ENCODE assay signal across 1 cellular context in genomic region chr1:247331526-247332214, GRCh38.
TF ChIP-seq lines count a peak whose summit lies in the region.

Gene ZNF496 (minus strand): TSS chr1:247331867. CDS start chr1:247329578, 2,289 bp downstream.

TF ChIP-seq in K562, 482 proteins besides CTCF, POLR2A, EP300 and RAD21 (continued from another document and continues in another):
- TF ChIP-seq ZBTB11 (CRISPR knock-in tag; IDR thresholded peaks at IDR 0.05): peak in 2 of 3 experiments; percentile 75 to 97; a peak in 4 of 6 replicates
- TF ChIP-seq ZKSCAN1 (IDR thresholded peaks at IDR 0.05; ENCODE audit: low read depth, low read length): peak; percentile 11; the same call in 1 of the 2 replicates
- TF ChIP-seq, protein P1, sequence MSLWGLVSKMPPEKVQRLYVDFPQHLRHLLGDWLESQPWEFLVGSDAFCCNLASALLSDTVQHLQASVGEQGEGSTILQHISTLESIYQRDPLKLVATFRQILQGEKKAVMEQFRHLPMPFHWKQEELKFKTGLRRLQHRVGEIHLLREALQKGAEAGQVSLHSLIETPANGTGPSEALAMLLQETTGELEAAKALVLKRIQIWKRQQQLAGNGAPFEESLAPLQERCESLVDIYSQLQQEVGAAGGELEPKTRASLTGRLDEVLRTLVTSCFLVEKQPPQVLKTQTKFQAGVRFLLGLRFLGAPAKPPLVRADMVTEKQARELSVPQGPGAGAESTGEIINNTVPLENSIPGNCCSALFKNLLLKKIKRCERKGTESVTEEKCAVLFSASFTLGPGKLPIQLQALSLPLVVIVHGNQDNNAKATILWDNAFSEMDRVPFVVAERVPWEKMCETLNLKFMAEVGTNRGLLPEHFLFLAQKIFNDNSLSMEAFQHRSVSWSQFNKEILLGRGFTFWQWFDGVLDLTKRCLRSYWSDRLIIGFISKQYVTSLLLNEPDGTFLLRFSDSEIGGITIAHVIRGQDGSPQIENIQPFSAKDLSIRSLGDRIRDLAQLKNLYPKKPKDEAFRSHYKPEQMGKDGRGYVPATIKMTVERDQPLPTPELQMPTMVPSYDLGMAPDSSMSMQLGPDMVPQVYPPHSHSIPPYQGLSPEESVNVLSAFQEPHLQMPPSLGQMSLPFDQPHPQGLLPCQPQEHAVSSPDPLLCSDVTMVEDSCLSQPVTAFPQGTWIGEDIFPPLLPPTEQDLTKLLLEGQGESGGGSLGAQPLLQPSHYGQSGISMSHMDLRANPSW (CRISPR knock-in tag; IDR thresholded peaks at IDR 0.05): no peak
- TF ChIP-seq, protein P2, sequence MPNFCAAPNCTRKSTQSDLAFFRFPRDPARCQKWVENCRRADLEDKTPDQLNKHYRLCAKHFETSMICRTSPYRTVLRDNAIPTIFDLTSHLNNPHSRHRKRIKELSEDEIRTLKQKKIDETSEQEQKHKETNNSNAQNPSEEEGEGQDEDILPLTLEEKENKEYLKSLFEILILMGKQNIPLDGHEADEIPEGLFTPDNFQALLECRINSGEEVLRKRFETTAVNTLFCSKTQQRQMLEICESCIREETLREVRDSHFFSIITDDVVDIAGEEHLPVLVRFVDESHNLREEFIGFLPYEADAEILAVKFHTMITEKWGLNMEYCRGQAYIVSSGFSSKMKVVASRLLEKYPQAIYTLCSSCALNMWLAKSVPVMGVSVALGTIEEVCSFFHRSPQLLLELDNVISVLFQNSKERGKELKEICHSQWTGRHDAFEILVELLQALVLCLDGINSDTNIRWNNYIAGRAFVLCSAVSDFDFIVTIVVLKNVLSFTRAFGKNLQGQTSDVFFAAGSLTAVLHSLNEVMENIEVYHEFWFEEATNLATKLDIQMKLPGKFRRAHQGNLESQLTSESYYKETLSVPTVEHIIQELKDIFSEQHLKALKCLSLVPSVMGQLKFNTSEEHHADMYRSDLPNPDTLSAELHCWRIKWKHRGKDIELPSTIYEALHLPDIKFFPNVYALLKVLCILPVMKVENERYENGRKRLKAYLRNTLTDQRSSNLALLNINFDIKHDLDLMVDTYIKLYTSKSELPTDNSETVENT (CRISPR knock-in tag; IDR thresholded peaks at IDR 0.05): peak; percentile 99
- TF ChIP-seq HSF4 (CRISPR knock-in tag; IDR thresholded peaks at IDR 0.05; ENCODE audit: borderline replicate concordance): no peak
- peak; percentile 70 for TF ChIP-seq RBFOX2 (IDR thresholded peaks at IDR 0.05; ENCODE audit: low read depth, low read length)
- TF ChIP-seq, protein P3, sequence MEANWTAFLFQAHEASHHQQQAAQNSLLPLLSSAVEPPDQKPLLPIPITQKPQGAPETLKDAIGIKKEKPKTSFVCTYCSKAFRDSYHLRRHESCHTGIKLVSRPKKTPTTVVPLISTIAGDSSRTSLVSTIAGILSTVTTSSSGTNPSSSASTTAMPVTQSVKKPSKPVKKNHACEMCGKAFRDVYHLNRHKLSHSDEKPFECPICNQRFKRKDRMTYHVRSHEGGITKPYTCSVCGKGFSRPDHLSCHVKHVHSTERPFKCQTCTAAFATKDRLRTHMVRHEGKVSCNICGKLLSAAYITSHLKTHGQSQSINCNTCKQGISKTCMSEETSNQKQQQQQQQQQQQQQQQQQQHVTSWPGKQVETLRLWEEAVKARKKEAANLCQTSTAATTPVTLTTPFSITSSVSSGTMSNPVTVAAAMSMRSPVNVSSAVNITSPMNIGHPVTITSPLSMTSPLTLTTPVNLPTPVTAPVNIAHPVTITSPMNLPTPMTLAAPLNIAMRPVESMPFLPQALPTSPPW (CRISPR knock-in tag; IDR thresholded peaks at IDR 0.05): peak; percentile 93
- TF ChIP-seq HEY1 (CRISPR knock-in tag; IDR thresholded peaks at IDR 0.05; ENCODE audit: borderline replicate concordance): no peak
- TF ChIP-seq HCFC1 (IDR thresholded peaks at IDR 0.05; ENCODE audit: low read depth, low read length): peak; percentile 77
- TF ChIP-seq, protein P4, sequence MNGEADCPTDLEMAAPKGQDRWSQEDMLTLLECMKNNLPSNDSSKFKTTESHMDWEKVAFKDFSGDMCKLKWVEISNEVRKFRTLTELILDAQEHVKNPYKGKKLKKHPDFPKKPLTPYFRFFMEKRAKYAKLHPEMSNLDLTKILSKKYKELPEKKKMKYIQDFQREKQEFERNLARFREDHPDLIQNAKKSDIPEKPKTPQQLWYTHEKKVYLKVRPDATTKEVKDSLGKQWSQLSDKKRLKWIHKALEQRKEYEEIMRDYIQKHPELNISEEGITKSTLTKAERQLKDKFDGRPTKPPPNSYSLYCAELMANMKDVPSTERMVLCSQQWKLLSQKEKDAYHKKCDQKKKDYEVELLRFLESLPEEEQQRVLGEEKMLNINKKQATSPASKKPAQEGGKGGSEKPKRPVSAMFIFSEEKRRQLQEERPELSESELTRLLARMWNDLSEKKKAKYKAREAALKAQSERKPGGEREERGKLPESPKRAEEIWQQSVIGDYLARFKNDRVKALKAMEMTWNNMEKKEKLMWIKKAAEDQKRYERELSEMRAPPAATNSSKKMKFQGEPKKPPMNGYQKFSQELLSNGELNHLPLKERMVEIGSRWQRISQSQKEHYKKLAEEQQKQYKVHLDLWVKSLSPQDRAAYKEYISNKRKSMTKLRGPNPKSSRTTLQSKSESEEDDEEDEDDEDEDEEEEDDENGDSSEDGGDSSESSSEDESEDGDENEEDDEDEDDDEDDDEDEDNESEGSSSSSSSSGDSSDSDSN (IDR thresholded peaks at IDR 0.05; ENCODE audit: borderline replicate concordance in 1 of 2, low read depth in 2 of 2, low read length in 2 of 2): peak; percentile 51 to 81; a peak in 2 of 4 replicates
- 0 out of 2 replicates have a peak, but pooled peaks have one; percentile 23 for TF ChIP-seq LCOR (CRISPR knock-in tag; IDR thresholded peaks at IDR 0.05)
- TF ChIP-seq, protein P5, sequence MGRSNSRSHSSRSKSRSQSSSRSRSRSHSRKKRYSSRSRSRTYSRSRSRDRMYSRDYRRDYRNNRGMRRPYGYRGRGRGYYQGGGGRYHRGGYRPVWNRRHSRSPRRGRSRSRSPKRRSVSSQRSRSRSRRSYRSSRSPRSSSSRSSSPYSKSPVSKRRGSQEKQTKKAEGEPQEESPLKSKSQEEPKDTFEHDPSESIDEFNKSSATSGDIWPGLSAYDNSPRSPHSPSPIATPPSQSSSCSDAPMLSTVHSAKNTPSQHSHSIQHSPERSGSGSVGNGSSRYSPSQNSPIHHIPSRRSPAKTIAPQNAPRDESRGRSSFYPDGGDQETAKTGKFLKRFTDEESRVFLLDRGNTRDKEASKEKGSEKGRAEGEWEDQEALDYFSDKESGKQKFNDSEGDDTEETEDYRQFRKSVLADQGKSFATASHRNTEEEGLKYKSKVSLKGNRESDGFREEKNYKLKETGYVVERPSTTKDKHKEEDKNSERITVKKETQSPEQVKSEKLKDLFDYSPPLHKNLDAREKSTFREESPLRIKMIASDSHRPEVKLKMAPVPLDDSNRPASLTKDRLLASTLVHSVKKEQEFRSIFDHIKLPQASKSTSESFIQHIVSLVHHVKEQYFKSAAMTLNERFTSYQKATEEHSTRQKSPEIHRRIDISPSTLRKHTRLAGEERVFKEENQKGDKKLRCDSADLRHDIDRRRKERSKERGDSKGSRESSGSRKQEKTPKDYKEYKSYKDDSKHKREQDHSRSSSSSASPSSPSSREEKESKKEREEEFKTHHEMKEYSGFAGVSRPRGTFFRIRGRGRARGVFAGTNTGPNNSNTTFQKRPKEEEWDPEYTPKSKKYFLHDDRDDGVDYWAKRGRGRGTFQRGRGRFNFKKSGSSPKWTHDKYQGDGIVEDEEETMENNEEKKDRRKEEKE (IDR thresholded peaks at IDR 0.05; ENCODE audit: borderline replicate concordance in 1 of 2, control insufficient read depth in 1 of 2, low read depth in 2 of 2, low read length in 1 of 2): peak in 1 of 2 experiments; percentile 76; a peak in 1 of 4 replicates
- peak; percentile 88 for TF ChIP-seq CCNT2 (IDR thresholded peaks at IDR 0.05; ENCODE audit: borderline replicate concordance, extremely low read depth, insufficient read length, low read depth, low read length)
- peak; percentile 40; the same call in 1 of the 2 replicates for TF ChIP-seq SPI1 (IDR thresholded peaks at IDR 0.05; ENCODE audit: borderline replicate concordance, low read depth, low read length)
- no peak for TF ChIP-seq ETV5 (CRISPR knock-in tag; IDR thresholded peaks at IDR 0.05; ENCODE audit: low read depth)
- peak; percentile 7 for TF ChIP-seq SAP30 (IDR thresholded peaks at IDR 0.05; ENCODE audit: borderline replicate concordance, insufficient read depth, low read depth, low read length, poor library complexity, severe bottlenecking)
- TF ChIP-seq ETS1 (conservative IDR thresholded peaks at IDR 0.05; ENCODE audit: control insufficient read depth, low read depth, low read length): peak; percentile 83
- no peak for TF ChIP-seq XRCC5 (IDR thresholded peaks at IDR 0.05; ENCODE audit: low read depth, low read length)
- TF ChIP-seq, protein P6, sequence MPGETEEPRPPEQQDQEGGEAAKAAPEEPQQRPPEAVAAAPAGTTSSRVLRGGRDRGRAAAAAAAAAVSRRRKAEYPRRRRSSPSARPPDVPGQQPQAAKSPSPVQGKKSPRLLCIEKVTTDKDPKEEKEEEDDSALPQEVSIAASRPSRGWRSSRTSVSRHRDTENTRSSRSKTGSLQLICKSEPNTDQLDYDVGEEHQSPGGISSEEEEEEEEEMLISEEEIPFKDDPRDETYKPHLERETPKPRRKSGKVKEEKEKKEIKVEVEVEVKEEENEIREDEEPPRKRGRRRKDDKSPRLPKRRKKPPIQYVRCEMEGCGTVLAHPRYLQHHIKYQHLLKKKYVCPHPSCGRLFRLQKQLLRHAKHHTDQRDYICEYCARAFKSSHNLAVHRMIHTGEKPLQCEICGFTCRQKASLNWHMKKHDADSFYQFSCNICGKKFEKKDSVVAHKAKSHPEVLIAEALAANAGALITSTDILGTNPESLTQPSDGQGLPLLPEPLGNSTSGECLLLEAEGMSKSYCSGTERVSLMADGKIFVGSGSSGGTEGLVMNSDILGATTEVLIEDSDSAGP (CRISPR knock-in tag; IDR thresholded peaks at IDR 0.05): no peak
- peak; percentile 10; the same call in 1 of the 2 replicates for TF ChIP-seq NR2C2 (CRISPR knock-in tag; IDR thresholded peaks at IDR 0.05)
- TF ChIP-seq NR2C2 (tag; IDR thresholded peaks at IDR 0.05): no peak; the same call in 1 of the 2 replicates
- no peak for TF ChIP-seq RFX5 (IDR thresholded peaks at IDR 0.05; ENCODE audit: low read depth, low read length)
- no peak for TF ChIP-seq MCM7 (IDR thresholded peaks at IDR 0.05)
- 0 out of 2 replicates have a peak, but pooled peaks have one; percentile 11 for TF ChIP-seq NCOA1 (IDR thresholded peaks at IDR 0.05; ENCODE audit: low read depth)
- TF ChIP-seq, protein P7, sequence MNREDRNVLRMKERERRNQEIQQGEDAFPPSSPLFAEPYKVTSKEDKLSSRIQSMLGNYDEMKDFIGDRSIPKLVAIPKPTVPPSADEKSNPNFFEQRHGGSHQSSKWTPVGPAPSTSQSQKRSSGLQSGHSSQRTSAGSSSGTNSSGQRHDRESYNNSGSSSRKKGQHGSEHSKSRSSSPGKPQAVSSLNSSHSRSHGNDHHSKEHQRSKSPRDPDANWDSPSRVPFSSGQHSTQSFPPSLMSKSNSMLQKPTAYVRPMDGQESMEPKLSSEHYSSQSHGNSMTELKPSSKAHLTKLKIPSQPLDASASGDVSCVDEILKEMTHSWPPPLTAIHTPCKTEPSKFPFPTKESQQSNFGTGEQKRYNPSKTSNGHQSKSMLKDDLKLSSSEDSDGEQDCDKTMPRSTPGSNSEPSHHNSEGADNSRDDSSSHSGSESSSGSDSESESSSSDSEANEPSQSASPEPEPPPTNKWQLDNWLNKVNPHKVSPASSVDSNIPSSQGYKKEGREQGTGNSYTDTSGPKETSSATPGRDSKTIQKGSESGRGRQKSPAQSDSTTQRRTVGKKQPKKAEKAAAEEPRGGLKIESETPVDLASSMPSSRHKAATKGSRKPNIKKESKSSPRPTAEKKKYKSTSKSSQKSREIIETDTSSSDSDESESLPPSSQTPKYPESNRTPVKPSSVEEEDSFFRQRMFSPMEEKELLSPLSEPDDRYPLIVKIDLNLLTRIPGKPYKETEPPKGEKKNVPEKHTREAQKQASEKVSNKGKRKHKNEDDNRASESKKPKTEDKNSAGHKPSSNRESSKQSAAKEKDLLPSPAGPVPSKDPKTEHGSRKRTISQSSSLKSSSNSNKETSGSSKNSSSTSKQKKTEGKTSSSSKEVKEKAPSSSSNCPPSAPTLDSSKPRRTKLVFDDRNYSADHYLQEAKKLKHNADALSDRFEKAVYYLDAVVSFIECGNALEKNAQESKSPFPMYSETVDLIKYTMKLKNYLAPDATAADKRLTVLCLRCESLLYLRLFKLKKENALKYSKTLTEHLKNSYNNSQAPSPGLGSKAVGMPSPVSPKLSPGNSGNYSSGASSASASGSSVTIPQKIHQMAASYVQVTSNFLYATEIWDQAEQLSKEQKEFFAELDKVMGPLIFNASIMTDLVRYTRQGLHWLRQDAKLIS (CRISPR knock-in tag; IDR thresholded peaks at IDR 0.05): peak; percentile 9; the same call in 1 of the 2 replicates
- peak; percentile 96 for TF ChIP-seq GABPA (tag; conservative IDR thresholded peaks at IDR 0.05; ENCODE audit: low read depth)
- TF ChIP-seq RBM22 (IDR thresholded peaks at IDR 0.05; ENCODE audit: low read depth, low read length, poor library complexity, severe bottlenecking): no peak
- TF ChIP-seq GTF2A2 (tag; IDR thresholded peaks at IDR 0.05): no peak
- TF ChIP-seq NONO (IDR thresholded peaks at IDR 0.05; ENCODE audit: low read depth in 2 of 2, low read length in 1 of 2): peak in 1 of 2 experiments; percentile 21; a peak in 2 of 4 replicates
- TF ChIP-seq DMBX1 (CRISPR knock-in tag; IDR thresholded peaks at IDR 0.05; ENCODE audit: borderline replicate concordance): no peak
